Comparison of ENCODE assay signal across 1 cellular context in the genomic region with DNA sequence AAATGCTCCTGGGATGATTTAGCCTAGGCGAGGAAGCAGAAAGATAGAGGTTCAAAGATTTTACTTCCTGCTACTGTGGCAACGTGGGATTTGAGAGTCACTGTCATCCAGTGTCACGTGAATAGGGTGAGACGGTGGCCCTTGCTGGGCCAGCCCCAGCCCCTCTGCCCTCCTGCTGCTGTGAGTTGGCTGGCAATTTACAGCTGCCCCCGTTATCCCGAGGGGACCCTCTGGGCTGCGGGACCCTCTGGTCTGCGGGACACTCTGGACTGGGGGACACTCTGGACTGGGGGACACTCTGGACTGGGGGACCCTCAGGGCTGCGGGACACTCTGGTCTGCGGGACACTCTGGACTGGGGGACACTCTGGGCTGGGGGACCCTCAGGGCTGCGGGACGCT.
TF ChIP-seq lines count a peak whose summit lies in the region.

No MANE protein-coding gene starts in this region.

TF ChIP-seq in H1, 55 proteins besides CTCF, POLR2A, EP300 and RAD21:
- TF ChIP-seq RXRA (IDR thresholded peaks at IDR 0.05; ENCODE audit: insufficient read depth, low read depth, low read length) (no peak), MAFK (IDR thresholded peaks at IDR 0.05; ENCODE audit: low read depth, low read length) (no peak), CHD1 (IDR thresholded peaks at IDR 0.05; ENCODE audit: low read depth, low read length) (no peak), GABPA (IDR thresholded peaks at IDR 0.05; ENCODE audit: borderline replicate concordance, insufficient read depth, low read length) (no peak), SP1 (IDR thresholded peaks at IDR 0.05; ENCODE audit: low read depth, low read length) (no peak), SIRT6 (IDR thresholded peaks at IDR 0.05; ENCODE audit: low read length) (no peak), CREB1 (IDR thresholded peaks at IDR 0.05) (no peak)
